Comparison of ENCODE assay signal across 8 cellular contexts in genomic region chr13:97028441-97029299, GRCh38. TPM values are rescaled to one million over a fixed set of nuclear protein-coding genes. Genes with fewer than 3 reads are reported as not detected.
DNase-seq lines count a peak whose midpoint lies in the region; ATAC-seq, FAIRE-seq and TF ChIP-seq lines count a peak whose summit lies in the region.
"Had no signal": no experiment of that assay in that cellular context is flagged by ENCODE, and none has a peak within 500 bp of the region (broad histone marks: within the 10 kb centered on the region; RNA-seq: fewer than 3 reads in every experiment).

No MANE protein-coding gene starts in this region.

- ATAC-seq in HG03432 (IDR thresholded peaks at IDR 0.05; ENCODE audit: unreplicated experiment) = peak; percentile 61
- ATAC-seq in HG02588 (IDR thresholded peaks at IDR 0.05; ENCODE audit: unreplicated experiment) = no peak

- H3K4me1 Mint-ChIP-seq in activated naive CD4-positive, alpha-beta T cell treated with anti-CD3 and anti-CD28 coated beads for 36 hours (ENCODE audit: low read depth) = no peaks in the 10 kb centered on the region
- H3K4me1 Mint-ChIP-seq in progenitor cell of endocrine pancreas (ENCODE audit: low read depth) = peaks cover 1% of the 10 kb centered on the region

- H3K27me3 Mint-ChIP-seq in activated naive CD4-positive, alpha-beta T cell treated with anti-CD3 and anti-CD28 coated beads for 36 hours (ENCODE audit: low read depth) = peaks cover 13% of the 10 kb centered on the region
- peaks cover 14% of the 10 kb centered on the region for H3K27me3 Mint-ChIP-seq in progenitor cell of endocrine pancreas

- H3K9me3 Mint-ChIP-seq in activated naive CD4-positive, alpha-beta T cell treated with anti-CD3 and anti-CD28 coated beads for 36 hours = no peaks in the 10 kb centered on the region
- peaks cover 6% of the 10 kb centered on the region for H3K9me3 Mint-ChIP-seq in progenitor cell of endocrine pancreas (ENCODE audit: low read depth)

- DNase-seq in OCI-M1 (lab: John Stamatoyannopoulos, UW) (peak; percentile 83), glomerular visceral epithelial cell (ENCODE audit: extremely low spot score) (peak; percentile 55), progenitor cell of endocrine pancreas (ENCODE audit: low spot score, unreplicated experiment) (peak; percentile 38)
- DNase-seq in activated naive CD4-positive, alpha-beta T cell treated with anti-CD3 and anti-CD28 coated beads for 36 hours = peak; percentile 61

- no peak overlapping the region for H3K27ac Mint-ChIP-seq in activated naive CD4-positive, alpha-beta T cell treated with anti-CD3 and anti-CD28 coated beads for 36 hours
- no peak overlapping the region for H3K27ac Mint-ChIP-seq in progenitor cell of endocrine pancreas
- H3K27ac Mint-ChIP-seq: activated naive CD8-positive, alpha-beta T cell had no signal

- H3K4me3 Mint-ChIP-seq in activated naive CD4-positive, alpha-beta T cell treated with anti-CD3 and anti-CD28 coated beads for 36 hours = no peak overlapping the region
- no peak overlapping the region for H3K4me3 Mint-ChIP-seq in progenitor cell of endocrine pancreas (ENCODE audit: low read depth)
- H3K4me3 Mint-ChIP-seq: activated naive CD8-positive, alpha-beta T cell had no signal

- CTCF ChIA-PET in activated naive CD4-positive, alpha-beta T cell treated with anti-CD3 and anti-CD28 coated beads for 36 hours (lab: Charles Lee) = interaction anchor here (1.0 kb wide), 1 partner anchor 15 kb away, joined by 3 read pairs; no protein-coding TSS in a partner anchor

- no peaks in the 10 kb centered on the region for H3K36me3 Mint-ChIP-seq in activated naive CD4-positive, alpha-beta T cell treated with anti-CD3 and anti-CD28 coated beads for 36 hours (ENCODE audit: low read depth)
- peaks cover 1% of the 10 kb centered on the region for H3K36me3 Mint-ChIP-seq in progenitor cell of endocrine pancreas (ENCODE audit: insufficient read depth)
- H3K36me3 Mint-ChIP-seq: activated naive CD8-positive, alpha-beta T cell had no signal

- peak; percentile 82 for FAIRE-seq in G401.6 (lab: Jason Lieb, UNC)

- intact Hi-C loops in activated naive CD4-positive, alpha-beta T cell treated with anti-CD3 and anti-CD28 coated beads for 36 hours (cut with micrococcal nuclease) = loop anchor here (1.0 to 5.0 kb wide), 3 partner anchors 11 to 1008 kb away; no protein-coding TSS in a partner anchor

- TF ChIP-seq CTCF in progenitor cell of endocrine pancreas (IDR thresholded peaks at IDR 0.05; ENCODE audit: unreplicated experiment) = peak; percentile 95

RNA-seq across cellular contexts. Expression of gene OXGR1, which starts 34.4 kb away (rescaled TPM):
- not detected for total RNA-seq in activated naive CD4-positive, alpha-beta T cell treated with anti-CD3 and anti-CD28 coated beads for 36 hours
- total RNA-seq in progenitor cell of endocrine pancreas = 0.16 TPM in 1 of 2 replicates, not detected in the other
